20 cellular contexts compared by ENCODE assay signal in genomic region chr13:89660752-89661151, GRCh38.
A peak's percentile ranks its signal among the peaks of the same experiment; 100 is the strongest.
DNase-seq lines count a peak whose midpoint lies in the region; ATAC-seq and TF ChIP-seq lines count a peak whose summit lies in the region.
"Had no signal": no experiment of that assay in that cellular context is flagged by ENCODE, and none has a peak within 500 bp of the region (broad histone marks: within the 10 kb centered on the region; RNA-seq: fewer than 3 reads in every experiment).

No MANE protein-coding gene starts in this region.

- peak; percentile 18 for DNase-seq in ELR (ENCODE audit: low read depth)
- DNase-seq in PC-3 = peak; percentile 40
- peak; percentile 19 for DNase-seq in epithelial cell of esophagus (ENCODE audit: low read depth)
- no peak for DNase-seq in nephron progenitor cell
- no peak for DNase-seq in suprapubic skin (ENCODE audit: low spot score in 2 of 2)
- no peak for DNase-seq in GM10248 (ENCODE audit: extremely low spot score)
- no peak for DNase-seq in activated effector memory CD4-positive, alpha-beta T cell treated with anti-CD3 and anti-CD28 coated beads, Interleukin-2, amount 50 U/mL, for 16 hours
- DNase-seq in body of pancreas = no peak
- DNase-seq: CD4-positive, CD25-positive, alpha-beta regulatory T cell; Karpas-422; NCI-H1092 treated with DMSO at 0.1 percent for 48 hours; NCI-H1436 treated with DMSO at 0.1 percent for 48 hours; NCI-H1930; NCI-H446 treated with DMSO at 0.1 percent for 48 hours; NCI-H526; NCI-H82; RPMI8226; SHP77 treated with DMSO at 0.1 percent for 48 hours had no signal

- POLR2A ChIA-PET in PC-3 (lab: Charles Lee; ENCODE audit: unreplicated experiment) = no interaction called here
- POLR2A ChIA-PET in GM10248 (lab: Yijun Ruan, JAX) = no interaction called here

- no peaks in the 10 kb centered on the region for H4K20me1 ChIP-seq in PC-3 (ENCODE audit: low read length)
- H4K20me1 ChIP-seq: BLaER1 had no signal

- peaks cover 12% of the 10 kb centered on the region for H3K4me1 Mint-ChIP-seq in nephron progenitor cell
- H3K4me1 Mint-ChIP-seq: CD4-positive, CD25-positive, alpha-beta regulatory T cell had no signal

- H3F3A ChIP-seq in PC-3 (ENCODE audit: low read length, unreplicated experiment) = no peaks in the 10 kb centered on the region

- no peaks in the 10 kb centered on the region for H3K27me3 Mint-ChIP-seq in nephron progenitor cell (ENCODE audit: low read depth, poor library complexity)
- H3K27me3 Mint-ChIP-seq: CD4-positive, CD25-positive, alpha-beta regulatory T cell had no signal

- peak overlapping the region; percentile 67 for H3K27ac Mint-ChIP-seq in nephron progenitor cell
- H3K27ac Mint-ChIP-seq: CD4-positive, CD25-positive, alpha-beta regulatory T cell had no signal

- no peaks in the 10 kb centered on the region for H3K79me2 ChIP-seq in PC-3 (ENCODE audit: low read length)

- ATAC-seq in PC-3 (peak; percentile 60; the same call in 1 of the 2 replicates), body of pancreas (no peak)
- ATAC-seq: HepG2 had no signal

- no peak overlapping the region for H3K4me2 ChIP-seq in PC-3 (ENCODE audit: low read length)
- H3K4me2 ChIP-seq: BLaER1 had no signal

- CTCF ChIA-PET in PC-3 (lab: Charles Lee) (no interaction called here), GM10248 (lab: Yijun Ruan, JAX) (no interaction called here)

- intact Hi-C loops in PC-3 (cut with micrococcal nuclease) = no loop called here
- intact Hi-C loops in body of pancreas (cut with DNase I) = no loop called here

- no peaks in the 10 kb centered on the region for H3K36me3 Mint-ChIP-seq in nephron progenitor cell (ENCODE audit: low read depth)
- H3K36me3 Mint-ChIP-seq: CD4-positive, CD25-positive, alpha-beta regulatory T cell had no signal

- peaks cover 8% of the 10 kb centered on the region for H3K9me3 Mint-ChIP-seq in nephron progenitor cell

- no peak overlapping the region for H2AFZ ChIP-seq in PC-3 (ENCODE audit: low read length)

- no peaks in the 10 kb centered on the region for H3K9me2 ChIP-seq in PC-3 (replicated peaks; ENCODE audit: low read length)

- H3K36me3 ChIP-seq in PC-3 (ENCODE audit: low read depth, low read length) = no peaks in the 10 kb centered on the region
- H3K36me3 ChIP-seq in suprapubic skin = no peaks in the 10 kb centered on the region
- no peaks in the 10 kb centered on the region for H3K36me3 ChIP-seq in body of pancreas (replicated peaks in 1 of 2; ENCODE audit: insufficient read depth in 1 of 2, low read depth in 2 of 2)
- H3K36me3 ChIP-seq: BLaER1 had no signal

- BruUV-seq in PC-3 (replicated peaks; lab: Mats Ljungman, UMichigan) = no TSS peak

- H3K4me3 ChIP-seq in PC-3 (ENCODE audit: low read length) (no peak overlapping the region), epithelial cell of esophagus (ENCODE audit: low read length) (no peak overlapping the region), suprapubic skin (no peak overlapping the region), body of pancreas (no peak overlapping the region)
- H3K4me3 ChIP-seq: BLaER1 had no signal

- H3K27ac ChIP-seq in PC-3 (ENCODE audit: low read length) (no peak overlapping the region), suprapubic skin (no peak overlapping the region), body of pancreas (no peak overlapping the region)
- H3K27ac ChIP-seq: BLaER1 had no signal

- H3K27me3 ChIP-seq in PC-3 (ENCODE audit: low read length) (no peaks in the 10 kb centered on the region), suprapubic skin (no peaks in the 10 kb centered on the region), body of pancreas (no peaks in the 10 kb centered on the region)
- H3K27me3 ChIP-seq: BLaER1 had no signal

- no peaks in the 10 kb centered on the region for H3K9me3 ChIP-seq in PC-3 (ENCODE audit: low read length)
- no peaks in the 10 kb centered on the region for H3K9me3 ChIP-seq in suprapubic skin
- no peaks in the 10 kb centered on the region for H3K9me3 ChIP-seq in body of pancreas

- TF ChIP-seq POLR2A in suprapubic skin (IDR thresholded peaks at IDR 0.05) (no peak), body of pancreas (IDR thresholded peaks at IDR 0.05) (no peak)

- H3K4me3 Mint-ChIP-seq in nephron progenitor cell = no peak overlapping the region
- H3K4me3 Mint-ChIP-seq: CD4-positive, CD25-positive, alpha-beta regulatory T cell had no signal

- TF ChIP-seq CTCF in PC-3 (conservative IDR thresholded peaks at IDR 0.05; ENCODE audit: low read depth, low read length) (0 out of 2 replicates have a peak, but pooled peaks have one; percentile 22), epithelial cell of esophagus (IDR thresholded peaks at IDR 0.05; ENCODE audit: insufficient read depth, low read depth, low read length, missing control alignments) (no peak), nephron progenitor cell (IDR thresholded peaks at IDR 0.05) (no peak), suprapubic skin (IDR thresholded peaks at IDR 0.05) (no peak), GM10248 (IDR thresholded peaks at IDR 0.05; ENCODE audit: control extremely low read depth, extremely low read depth, low read depth, missing control alignments) (no peak), body of pancreas (IDR thresholded peaks at IDR 0.05) (no peak)

- no peak for TF ChIP-seq EP300 in suprapubic skin (IDR thresholded peaks at IDR 0.05)

- H3K4me1 ChIP-seq in PC-3 (ENCODE audit: insufficient read depth, low read length) (no peaks in the 10 kb centered on the region; the same call in 1 of the 2 replicates), suprapubic skin (no peaks in the 10 kb centered on the region), body of pancreas (no peaks in the 10 kb centered on the region)
- H3K4me1 ChIP-seq: BLaER1 had no signal

- H3K9ac ChIP-seq in PC-3 (ENCODE audit: low read length) = no peak overlapping the region
- H3K9ac ChIP-seq: BLaER1 had no signal

Comparison
In these comparisons a context has a peak if more than half of its experiments do, and no peak if none do; other contexts are left out.
1. DNase-seq: peak in ELR (single experiment), PC-3 (single experiment) and epithelial cell of esophagus (single experiment); none in nephron progenitor cell (single experiment), suprapubic skin (0 of 2), GM10248 (single experiment), activated effector memory CD4-positive, alpha-beta T cell treated with anti-CD3 and anti-CD28 coated beads, Interleukin-2, amount 50 U/mL, for 16 hours (single experiment) and body of pancreas (0 of 4).